1 cellular context compared by ENCODE assay signal in genomic region chr16:2152695-2153506, GRCh38.
TF ChIP-seq lines count a peak whose summit lies in the region.

No MANE protein-coding gene starts in this region.

TF ChIP-seq in K562, 482 proteins besides CTCF, POLR2A, EP300 and RAD21 (continued from another document and continues in another):
- TF ChIP-seq POLR2AphosphoS5 (IDR thresholded peaks at IDR 0.05; ENCODE audit: control insufficient read depth, insufficient read depth, low read depth, low read length) (peak; percentile 40; the same call in 1 of the 2 replicates), KLF16 (IDR thresholded peaks at IDR 0.05) (no peak), ESRRB (CRISPR knock-in tag; IDR thresholded peaks at IDR 0.05; ENCODE audit: borderline replicate concordance) (no peak), ZNF253 (CRISPR knock-in tag; conservative IDR thresholded peaks at IDR 0.05) (no peak), EZH2 (IDR thresholded peaks at IDR 0.05; ENCODE audit: borderline replicate concordance, low read depth, low read length) (no peak), DMBX1 (CRISPR knock-in tag; IDR thresholded peaks at IDR 0.05; ENCODE audit: borderline replicate concordance) (no peak), GTF3C2 (IDR thresholded peaks at IDR 0.05; ENCODE audit: borderline replicate concordance, extremely low read depth, insufficient read length) (no peak), MAFF (IDR thresholded peaks at IDR 0.05; ENCODE audit: low read length) (no peak), RBM15 (IDR thresholded peaks at IDR 0.05; ENCODE audit: insufficient read depth, low read length) (no peak), FOXM1 (IDR thresholded peaks at IDR 0.05; ENCODE audit: low read depth) (no peak), FOXM1 (CRISPR knock-in tag; IDR thresholded peaks at IDR 0.05; ENCODE audit: low read depth) (0 out of 2 replicates have a peak, but pooled peaks have one; percentile 18), THAP12 (CRISPR knock-in tag; IDR thresholded peaks at IDR 0.05) (peak; percentile 76), CEBPB (tag; IDR thresholded peaks at IDR 0.05) (no peak), SFPQ (IDR thresholded peaks at IDR 0.05; ENCODE audit: low read depth, low read length) (no peak), MBD1 (CRISPR knock-in tag; IDR thresholded peaks at IDR 0.05) (no peak), COPS2 (conservative IDR thresholded peaks at IDR 0.05) (no peak), GABPB1 (CRISPR knock-in tag; IDR thresholded peaks at IDR 0.05) (no peak; the same call in 1 of the 2 replicates), ZFP30 (CRISPR knock-in tag; IDR thresholded peaks at IDR 0.05; ENCODE audit: borderline replicate concordance) (no peak), TRIM28 (IDR thresholded peaks at IDR 0.05) (no peak), ZNF143 (CRISPR knock-in tag; IDR thresholded peaks at IDR 0.05) (no peak), NFIX (CRISPR knock-in tag; IDR thresholded peaks at IDR 0.05; ENCODE audit: low read depth) (no peak), ZNF583 (CRISPR knock-in tag; IDR thresholded peaks at IDR 0.05) (no peak), TCF7 (IDR thresholded peaks at IDR 0.05; ENCODE audit: borderline replicate concordance) (no peak), ZNF217 (CRISPR knock-in tag; IDR thresholded peaks at IDR 0.05) (no peak), HNRNPLL (IDR thresholded peaks at IDR 0.05; ENCODE audit: low read depth, low read length, poor library complexity, severe bottlenecking) (no peak), PHF21A (IDR thresholded peaks at IDR 0.05; ENCODE audit: borderline replicate concordance, low read depth) (no peak), ZNF3 (CRISPR knock-in tag; IDR thresholded peaks at IDR 0.05) (no peak), RBM25 (IDR thresholded peaks at IDR 0.05; ENCODE audit: low read depth, low read length, severe bottlenecking) (no peak), ZNF239 (CRISPR knock-in tag; IDR thresholded peaks at IDR 0.05) (no peak), ZNF316 (IDR thresholded peaks at IDR 0.05) (no peak), ZNF696 (CRISPR knock-in tag; conservative IDR thresholded peaks at IDR 0.05) (no peak), BACH1 (tag; IDR thresholded peaks at IDR 0.05) (no peak), CREB5 (CRISPR knock-in tag; IDR thresholded peaks at IDR 0.05) (0 out of 2 replicates have a peak, but pooled peaks have one; percentile 28), JUN (IDR thresholded peaks at IDR 0.05; ENCODE audit: borderline replicate concordance, low read depth, low read length) (no peak), JUN (CRISPR knock-in tag; IDR thresholded peaks at IDR 0.05; ENCODE audit: borderline replicate concordance) (no peak), RBBP5 (IDR thresholded peaks at IDR 0.05; ENCODE audit: borderline replicate concordance, insufficient read depth, low read length, poor library complexity, severe bottlenecking) (peak; percentile 35), ZNF274 (IDR thresholded peaks at IDR 0.05; ENCODE audit: borderline replicate concordance, low read depth, low read length) (no peak), HMG20B (CRISPR knock-in tag; IDR thresholded peaks at IDR 0.05) (no peak), TARDBP (IDR thresholded peaks at IDR 0.05) (no peak), RBM39 (optimal IDR thresholded peaks at IDR 0.05; ENCODE audit: low read depth, low read length) (no peak)
- TF ChIP-seq, protein P1, sequence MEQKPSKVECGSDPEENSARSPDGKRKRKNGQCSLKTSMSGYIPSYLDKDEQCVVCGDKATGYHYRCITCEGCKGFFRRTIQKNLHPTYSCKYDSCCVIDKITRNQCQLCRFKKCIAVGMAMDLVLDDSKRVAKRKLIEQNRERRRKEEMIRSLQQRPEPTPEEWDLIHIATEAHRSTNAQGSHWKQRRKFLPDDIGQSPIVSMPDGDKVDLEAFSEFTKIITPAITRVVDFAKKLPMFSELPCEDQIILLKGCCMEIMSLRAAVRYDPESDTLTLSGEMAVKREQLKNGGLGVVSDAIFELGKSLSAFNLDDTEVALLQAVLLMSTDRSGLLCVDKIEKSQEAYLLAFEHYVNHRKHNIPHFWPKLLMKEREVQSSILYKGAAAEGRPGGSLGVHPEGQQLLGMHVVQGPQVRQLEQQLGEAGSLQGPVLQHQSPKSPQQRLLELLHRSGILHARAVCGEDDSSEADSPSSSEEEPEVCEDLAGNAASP (IDR thresholded peaks at IDR 0.05): no peak
- TF ChIP-seq, protein P2, sequence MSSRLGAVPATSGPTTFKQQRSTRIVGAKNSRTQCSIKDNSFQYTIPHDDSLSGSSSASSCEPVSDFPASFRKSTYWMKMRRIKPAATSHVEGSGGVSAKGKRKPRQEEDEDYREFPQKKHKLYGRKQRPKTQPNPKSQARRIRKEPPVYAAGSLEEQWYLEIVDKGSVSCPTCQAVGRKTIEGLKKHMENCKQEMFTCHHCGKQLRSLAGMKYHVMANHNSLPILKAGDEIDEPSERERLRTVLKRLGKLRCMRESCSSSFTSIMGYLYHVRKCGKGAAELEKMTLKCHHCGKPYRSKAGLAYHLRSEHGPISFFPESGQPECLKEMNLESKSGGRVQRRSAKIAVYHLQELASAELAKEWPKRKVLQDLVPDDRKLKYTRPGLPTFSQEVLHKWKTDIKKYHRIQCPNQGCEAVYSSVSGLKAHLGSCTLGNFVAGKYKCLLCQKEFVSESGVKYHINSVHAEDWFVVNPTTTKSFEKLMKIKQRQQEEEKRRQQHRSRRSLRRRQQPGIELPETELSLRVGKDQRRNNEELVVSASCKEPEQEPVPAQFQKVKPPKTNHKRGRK (tag; IDR thresholded peaks at IDR 0.05): no peak
- TF ChIP-seq, protein P3, sequence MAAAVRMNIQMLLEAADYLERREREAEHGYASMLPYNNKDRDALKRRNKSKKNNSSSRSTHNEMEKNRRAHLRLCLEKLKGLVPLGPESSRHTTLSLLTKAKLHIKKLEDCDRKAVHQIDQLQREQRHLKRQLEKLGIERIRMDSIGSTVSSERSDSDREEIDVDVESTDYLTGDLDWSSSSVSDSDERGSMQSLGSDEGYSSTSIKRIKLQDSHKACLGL (CRISPR knock-in tag; IDR thresholded peaks at IDR 0.05; ENCODE audit: borderline replicate concordance, poor library complexity, severe bottlenecking): no peak
- TF ChIP-seq, protein P4, sequence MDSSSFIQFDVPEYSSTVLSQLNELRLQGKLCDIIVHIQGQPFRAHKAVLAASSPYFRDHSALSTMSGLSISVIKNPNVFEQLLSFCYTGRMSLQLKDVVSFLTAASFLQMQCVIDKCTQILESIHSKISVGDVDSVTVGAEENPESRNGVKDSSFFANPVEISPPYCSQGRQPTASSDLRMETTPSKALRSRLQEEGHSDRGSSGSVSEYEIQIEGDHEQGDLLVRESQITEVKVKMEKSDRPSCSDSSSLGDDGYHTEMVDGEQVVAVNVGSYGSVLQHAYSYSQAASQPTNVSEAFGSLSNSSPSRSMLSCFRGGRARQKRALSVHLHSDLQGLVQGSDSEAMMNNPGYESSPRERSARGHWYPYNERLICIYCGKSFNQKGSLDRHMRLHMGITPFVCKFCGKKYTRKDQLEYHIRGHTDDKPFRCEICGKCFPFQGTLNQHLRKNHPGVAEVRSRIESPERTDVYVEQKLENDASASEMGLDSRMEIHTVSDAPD (CRISPR knock-in tag; IDR thresholded peaks at IDR 0.05): no peak
- TF ChIP-seq, protein P5, sequence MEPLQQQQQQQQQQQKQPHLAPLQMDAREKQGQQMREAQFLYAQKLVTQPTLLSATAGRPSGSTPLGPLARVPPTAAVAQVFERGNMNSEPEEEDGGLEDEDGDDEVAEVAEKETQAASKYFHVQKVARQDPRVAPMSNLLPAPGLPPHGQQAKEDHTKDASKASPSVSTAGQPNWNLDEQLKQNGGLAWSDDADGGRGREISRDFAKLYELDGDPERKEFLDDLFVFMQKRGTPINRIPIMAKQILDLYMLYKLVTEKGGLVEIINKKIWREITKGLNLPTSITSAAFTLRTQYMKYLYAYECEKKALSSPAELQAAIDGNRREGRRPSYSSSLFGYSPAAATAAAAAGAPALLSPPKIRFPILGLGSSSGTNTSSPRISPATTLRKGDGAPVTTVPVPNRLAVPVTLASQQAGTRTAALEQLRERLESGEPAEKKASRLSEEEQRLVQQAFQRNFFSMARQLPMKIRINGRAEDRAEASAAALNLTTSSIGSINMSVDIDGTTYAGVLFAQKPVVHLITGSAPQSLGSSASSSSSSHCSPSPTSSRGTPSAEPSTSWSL (CRISPR knock-in tag; IDR thresholded peaks at IDR 0.05; ENCODE audit: borderline replicate concordance): no peak
